Comparison of ENCODE assay signal across 1 cellular context in the genomic region with DNA sequence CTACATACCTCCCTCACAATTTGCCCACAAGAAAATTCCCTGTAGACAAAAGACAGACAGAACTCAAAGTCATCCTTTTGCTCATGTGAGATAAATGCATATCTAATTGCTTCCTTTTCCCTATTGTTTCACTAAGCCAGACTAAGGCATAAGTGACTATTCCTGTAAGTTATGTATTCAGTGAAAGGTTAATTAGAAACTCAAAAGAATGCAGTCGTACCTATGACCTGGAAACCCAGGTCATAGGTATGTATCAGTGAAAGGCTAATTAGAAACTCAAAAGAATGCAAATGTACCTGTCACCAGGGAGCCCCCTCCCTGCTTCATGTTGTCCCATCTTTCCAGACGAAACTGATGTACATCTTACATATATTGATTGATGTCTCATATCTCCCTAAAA.
TF ChIP-seq lines count a peak whose summit lies in the region.

No MANE protein-coding gene starts in this region.

TF ChIP-seq in H1, 55 proteins besides CTCF, POLR2A, EP300 and RAD21:
- TF ChIP-seq JUND (IDR thresholded peaks at IDR 0.05; ENCODE audit: low read length) (no peak), GABPA (IDR thresholded peaks at IDR 0.05; ENCODE audit: borderline replicate concordance, insufficient read depth, low read length) (no peak), POU5F1 (IDR thresholded peaks at IDR 0.05; ENCODE audit: low read depth, low read length) (0 out of 2 replicates have a peak, but pooled peaks have one; percentile 10)
- TF ChIP-seq, protein P1, sequence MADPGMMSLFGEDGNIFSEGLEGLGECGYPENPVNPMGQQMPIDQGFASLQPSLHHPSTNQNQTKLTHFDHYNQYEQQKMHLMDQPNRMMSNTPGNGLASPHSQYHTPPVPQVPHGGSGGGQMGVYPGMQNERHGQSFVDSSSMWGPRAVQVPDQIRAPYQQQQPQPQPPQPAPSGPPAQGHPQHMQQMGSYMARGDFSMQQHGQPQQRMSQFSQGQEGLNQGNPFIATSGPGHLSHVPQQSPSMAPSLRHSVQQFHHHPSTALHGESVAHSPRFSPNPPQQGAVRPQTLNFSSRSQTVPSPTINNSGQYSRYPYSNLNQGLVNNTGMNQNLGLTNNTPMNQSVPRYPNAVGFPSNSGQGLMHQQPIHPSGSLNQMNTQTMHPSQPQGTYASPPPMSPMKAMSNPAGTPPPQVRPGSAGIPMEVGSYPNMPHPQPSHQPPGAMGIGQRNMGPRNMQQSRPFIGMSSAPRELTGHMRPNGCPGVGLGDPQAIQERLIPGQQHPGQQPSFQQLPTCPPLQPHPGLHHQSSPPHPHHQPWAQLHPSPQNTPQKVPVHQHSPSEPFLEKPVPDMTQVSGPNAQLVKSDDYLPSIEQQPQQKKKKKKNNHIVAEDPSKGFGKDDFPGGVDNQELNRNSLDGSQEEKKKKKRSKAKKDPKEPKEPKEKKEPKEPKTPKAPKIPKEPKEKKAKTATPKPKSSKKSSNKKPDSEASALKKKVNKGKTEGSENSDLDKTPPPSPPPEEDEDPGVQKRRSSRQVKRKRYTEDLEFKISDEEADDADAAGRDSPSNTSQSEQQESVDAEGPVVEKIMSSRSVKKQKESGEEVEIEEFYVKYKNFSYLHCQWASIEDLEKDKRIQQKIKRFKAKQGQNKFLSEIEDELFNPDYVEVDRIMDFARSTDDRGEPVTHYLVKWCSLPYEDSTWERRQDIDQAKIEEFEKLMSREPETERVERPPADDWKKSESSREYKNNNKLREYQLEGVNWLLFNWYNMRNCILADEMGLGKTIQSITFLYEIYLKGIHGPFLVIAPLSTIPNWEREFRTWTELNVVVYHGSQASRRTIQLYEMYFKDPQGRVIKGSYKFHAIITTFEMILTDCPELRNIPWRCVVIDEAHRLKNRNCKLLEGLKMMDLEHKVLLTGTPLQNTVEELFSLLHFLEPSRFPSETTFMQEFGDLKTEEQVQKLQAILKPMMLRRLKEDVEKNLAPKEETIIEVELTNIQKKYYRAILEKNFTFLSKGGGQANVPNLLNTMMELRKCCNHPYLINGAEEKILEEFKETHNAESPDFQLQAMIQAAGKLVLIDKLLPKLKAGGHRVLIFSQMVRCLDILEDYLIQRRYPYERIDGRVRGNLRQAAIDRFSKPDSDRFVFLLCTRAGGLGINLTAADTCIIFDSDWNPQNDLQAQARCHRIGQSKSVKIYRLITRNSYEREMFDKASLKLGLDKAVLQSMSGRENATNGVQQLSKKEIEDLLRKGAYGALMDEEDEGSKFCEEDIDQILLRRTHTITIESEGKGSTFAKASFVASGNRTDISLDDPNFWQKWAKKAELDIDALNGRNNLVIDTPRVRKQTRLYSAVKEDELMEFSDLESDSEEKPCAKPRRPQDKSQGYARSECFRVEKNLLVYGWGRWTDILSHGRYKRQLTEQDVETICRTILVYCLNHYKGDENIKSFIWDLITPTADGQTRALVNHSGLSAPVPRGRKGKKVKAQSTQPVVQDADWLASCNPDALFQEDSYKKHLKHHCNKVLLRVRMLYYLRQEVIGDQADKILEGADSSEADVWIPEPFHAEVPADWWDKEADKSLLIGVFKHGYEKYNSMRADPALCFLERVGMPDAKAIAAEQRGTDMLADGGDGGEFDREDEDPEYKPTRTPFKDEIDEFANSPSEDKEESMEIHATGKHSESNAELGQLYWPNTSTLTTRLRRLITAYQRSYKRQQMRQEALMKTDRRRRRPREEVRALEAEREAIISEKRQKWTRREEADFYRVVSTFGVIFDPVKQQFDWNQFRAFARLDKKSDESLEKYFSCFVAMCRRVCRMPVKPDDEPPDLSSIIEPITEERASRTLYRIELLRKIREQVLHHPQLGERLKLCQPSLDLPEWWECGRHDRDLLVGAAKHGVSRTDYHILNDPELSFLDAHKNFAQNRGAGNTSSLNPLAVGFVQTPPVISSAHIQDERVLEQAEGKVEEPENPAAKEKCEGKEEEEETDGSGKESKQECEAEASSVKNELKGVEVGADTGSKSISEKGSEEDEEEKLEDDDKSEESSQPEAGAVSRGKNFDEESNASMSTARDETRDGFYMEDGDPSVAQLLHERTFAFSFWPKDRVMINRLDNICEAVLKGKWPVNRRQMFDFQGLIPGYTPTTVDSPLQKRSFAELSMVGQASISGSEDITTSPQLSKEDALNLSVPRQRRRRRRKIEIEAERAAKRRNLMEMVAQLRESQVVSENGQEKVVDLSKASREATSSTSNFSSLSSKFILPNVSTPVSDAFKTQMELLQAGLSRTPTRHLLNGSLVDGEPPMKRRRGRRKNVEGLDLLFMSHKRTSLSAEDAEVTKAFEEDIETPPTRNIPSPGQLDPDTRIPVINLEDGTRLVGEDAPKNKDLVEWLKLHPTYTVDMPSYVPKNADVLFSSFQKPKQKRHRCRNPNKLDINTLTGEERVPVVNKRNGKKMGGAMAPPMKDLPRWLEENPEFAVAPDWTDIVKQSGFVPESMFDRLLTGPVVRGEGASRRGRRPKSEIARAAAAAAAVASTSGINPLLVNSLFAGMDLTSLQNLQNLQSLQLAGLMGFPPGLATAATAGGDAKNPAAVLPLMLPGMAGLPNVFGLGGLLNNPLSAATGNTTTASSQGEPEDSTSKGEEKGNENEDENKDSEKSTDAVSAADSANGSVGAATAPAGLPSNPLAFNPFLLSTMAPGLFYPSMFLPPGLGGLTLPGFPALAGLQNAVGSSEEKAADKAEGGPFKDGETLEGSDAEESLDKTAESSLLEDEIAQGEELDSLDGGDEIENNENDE (IDR thresholded peaks at IDR 0.05; ENCODE audit: insufficient replicate concordance, low read length), result peak; percentile 58
